ENCODE assay signal across 8 cellular contexts in genomic region chrX:66012094-66012534, GRCh38. TPM values are rescaled to one million over a fixed set of nuclear protein-coding genes. Genes with fewer than 3 reads are reported as not detected.
DNase-seq lines count a peak whose midpoint lies in the region; ATAC-seq and TF ChIP-seq lines count a peak whose summit lies in the region.

No MANE protein-coding gene starts in this region.

- ATAC-seq in GM18498 (IDR thresholded peaks at IDR 0.05; ENCODE audit: unreplicated experiment) (peak; percentile 40), GM21576 (IDR thresholded peaks at IDR 0.05; ENCODE audit: unreplicated experiment) (peak; percentile 49), esophagus mucosa (peak; percentile 44)

- no peaks in the 10 kb centered on the region for H3K27me3 ChIP-seq in KMS-11 (ENCODE audit: insufficient read depth, low read depth)

- H3K4me2 ChIP-seq in KMS-11 = peak overlapping the region; percentile 19; the same call in 1 of the 2 replicates

- H3K9ac ChIP-seq in KMS-11 = no peak overlapping the region

- H4K20me1 ChIP-seq in KMS-11 (ENCODE audit: insufficient read depth) = no peaks in the 10 kb centered on the region

- no peak overlapping the region for H3K4me3 ChIP-seq in KMS-11 (IDR thresholded peaks at IDR 0.05; ENCODE audit: insufficient read depth, low read depth, low read length)

- H3K36me3 ChIP-seq in KMS-11 (ENCODE audit: insufficient read depth) = no peaks in the 10 kb centered on the region

- no peak overlapping the region for H2AFZ ChIP-seq in KMS-11 (ENCODE audit: low read depth)

- no peak for TF ChIP-seq CTCF in KMS-11 (conservative IDR thresholded peaks at IDR 0.05; ENCODE audit: low read depth, low read length)

- no peaks in the 10 kb centered on the region for H3K79me2 ChIP-seq in KMS-11 (ENCODE audit: insufficient read depth, low read depth)

- peak overlapping the region; percentile 25; the same call in 1 of the 2 replicates for H3K27ac ChIP-seq in KMS-11

- DNase-seq in NCI-H446 (lab: John Stamatoyannopoulos, UW) = no peak
- DNase-seq in activated CD8-positive, alpha-beta memory T cell treated with anti-CD3 and anti-CD28 coated beads for 24 hours = no peak
- no peak for DNase-seq in HPDE6-E6E7 (ENCODE audit: extremely low spot score)
- DNase-seq in hippocampal formation (lab: John Stamatoyannopoulos, UW) = no peak

- H3K4me1 ChIP-seq in KMS-11 (ENCODE audit: low read depth, poor library complexity, severe bottlenecking) = peaks cover 22% of the 10 kb centered on the region

RNA-seq across cellular contexts. Expression of gene VSIG4, which starts 27.8 kb away (rescaled TPM):
- 2.9 TPM for total RNA-seq in esophagus mucosa
